In the genomic region with DNA sequence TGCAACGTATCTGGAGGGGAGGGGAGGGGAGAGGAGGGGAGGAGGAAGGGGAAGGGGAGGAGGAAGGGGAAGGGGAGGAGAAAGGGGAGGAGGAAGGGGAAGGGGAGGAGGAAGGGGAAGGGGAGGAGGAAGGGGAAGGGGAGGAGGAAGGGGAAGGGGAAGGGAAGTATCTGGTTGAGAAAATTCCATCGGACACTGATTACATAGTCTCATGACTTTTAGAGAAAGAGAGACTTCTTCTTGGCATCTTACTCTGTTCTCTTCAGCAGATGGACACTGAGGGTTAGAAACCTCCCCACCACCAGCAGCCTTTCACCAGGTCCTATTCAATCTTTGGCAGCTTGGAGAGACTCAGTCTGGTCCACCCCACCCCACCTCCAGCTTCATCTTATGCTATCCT, we compare ENCODE assay signal across 30 cellular contexts.
DNase-seq lines count a peak whose midpoint lies in the region; TF ChIP-seq lines count a peak whose summit lies in the region.
"Had no signal": no experiment of that assay in that cellular context is flagged by ENCODE, and none has a peak within 500 bp of the region (broad histone marks: within the 10 kb centered on the region; RNA-seq: fewer than 3 reads in every experiment).

No MANE protein-coding gene starts in this region.

- H3K9me3 ChIP-seq in GM23248 (ENCODE audit: low read depth) (no peaks in the 10 kb centered on the region), breast epithelium (no peaks in the 10 kb centered on the region), stomach smooth muscle (ENCODE audit: control insufficient read depth in 2 of 2, low read length in 2 of 2) (no peaks in the 10 kb centered on the region), Caco-2 (no peaks in the 10 kb centered on the region)
- H3K9me3 ChIP-seq: colonic mucosa, left lung, spleen had no signal

- DNase-seq in GM23248 (no peak), breast epithelium (ENCODE audit: low spot score in 2 of 2) (no peak), OCI-M2 (lab: John Stamatoyannopoulos, UW; ENCODE audit: unreplicated experiment) (no peak), Caco-2 (no peak), dermis blood vessel endothelial cell (no peak), ecto neural progenitor cell (ENCODE audit: low spot score) (no peak)
- DNase-seq: activated CD4-positive, alpha-beta T cell treated with anti-CD3 and anti-CD28 coated beads for 1 hour; activated CD8-positive, alpha-beta T cell treated with anti-CD3 and anti-CD28 coated beads for 36 hours; AML-193; amygdala; CD8-positive, alpha-beta T cell; colonic mucosa; DMS153; endodermal cell; GOT3; immature natural killer cell; left lung; naive B cell; NCI-H1048; NCI-H187 treated with DMSO at 0.1 percent for 48 hours; NCI-H524; occipital lobe; spleen had no signal

- TF ChIP-seq CTCF in breast epithelium (IDR thresholded peaks at IDR 0.05), result no peak
- no peak for TF ChIP-seq CTCF in nephron (IDR thresholded peaks at IDR 0.05; ENCODE audit: unreplicated experiment in 3 of 3)
- TF ChIP-seq CTCF in Caco-2 (IDR thresholded peaks at IDR 0.05; ENCODE audit: insufficient read depth in 1 of 2, low read depth in 1 of 2, low read length in 1 of 2, severe bottlenecking in 1 of 2, unreplicated experiment in 1 of 2), result no peak

- peaks cover 4% of the 10 kb centered on the region for H3K27me3 Mint-ChIP-seq in nephron (ENCODE audit: low read depth)
- H3K27me3 Mint-ChIP-seq in Caco-2 (ENCODE audit: insufficient read depth, unreplicated experiment), result no peaks in the 10 kb centered on the region
- H3K27me3 Mint-ChIP-seq: activated naive CD4-positive, alpha-beta T cell treated with anti-CD3 and anti-CD28 coated beads, Interleukin-2, amount 50 U/mL, for 24 hours had no signal

- H3K9ac ChIP-seq in GM23248 (peak overlapping the region; percentile 7; the same call in 1 of the 2 replicates), stomach smooth muscle (ENCODE audit: low read length in 2 of 2) (no peak overlapping the region)

- peak overlapping the region; percentile 32 for H3K4me2 ChIP-seq in GM23248 (ENCODE audit: unreplicated experiment)

- peaks cover 48% of the 10 kb centered on the region for H3F3A ChIP-seq in GM23248 (ENCODE audit: insufficient read depth)

- in situ Hi-C loops in GM23248 (cut with MboI), result no loop called here

- H2AFZ ChIP-seq in GM23248, result peak overlapping the region; percentile 53

- intact Hi-C loops in breast epithelium (cut with DNase I; ENCODE audit: low total_unique reads), result no loop called here
- intact Hi-C loops in Caco-2 (cut with micrococcal nuclease; ENCODE audit: unreplicated experiment), result no loop called here

- WGBS in GM23248 (ENCODE audit: low coverage in 1 of 2, low lambda C conversion rate in 2 of 2, missing lambda C conversion rate in 2 of 2), 2 experiments, result 24 to 25% methylated on average over 1 to 2 of the region's 2 CpGs

- TF ChIP-seq POLR2A in breast epithelium (IDR thresholded peaks at IDR 0.05), result no peak

- H3K36me3 Mint-ChIP-seq in nephron (ENCODE audit: low read depth) (no peaks in the 10 kb centered on the region), Caco-2 (ENCODE audit: insufficient read depth, unreplicated experiment) (no peaks in the 10 kb centered on the region)
- H3K36me3 Mint-ChIP-seq: activated naive CD4-positive, alpha-beta T cell treated with anti-CD3 and anti-CD28 coated beads, Interleukin-2, amount 50 U/mL, for 24 hours; CD8-positive, alpha-beta T cell; immature natural killer cell; naive B cell had no signal

- H3K27ac ChIP-seq in GM23248 (peak overlapping the region; percentile 71), breast epithelium (peak overlapping the region; percentile 89 to 94), stomach smooth muscle (ENCODE audit: low read length) (peak overlapping the region; percentile 18)
- H3K27ac ChIP-seq: cardiac muscle cell, colonic mucosa, left lung, SK-N-MC had no signal

- BruUV-seq in Caco-2 (replicated peaks; lab: Mats Ljungman, UMichigan), result no TSS peak

- H3K36me3 ChIP-seq in GM23248 (ENCODE audit: low read depth) (no peaks in the 10 kb centered on the region), breast epithelium (no peaks in the 10 kb centered on the region), stomach smooth muscle (ENCODE audit: control insufficient read depth in 2 of 2, insufficient read depth in 2 of 2, low read length in 2 of 2) (no peaks in the 10 kb centered on the region), Caco-2 (ENCODE audit: control insufficient read depth, insufficient read depth, low read length) (no peaks in the 10 kb centered on the region)
- H3K36me3 ChIP-seq: cardiac muscle cell, colonic mucosa, left lung, spleen had no signal

- H3K79me2 ChIP-seq in GM23248 (ENCODE audit: insufficient read depth), result no peaks in the 10 kb centered on the region

- H3K4me1 Mint-ChIP-seq in nephron (peaks cover 48% of the 10 kb centered on the region), Caco-2 (ENCODE audit: low read depth, unreplicated experiment) (no peaks in the 10 kb centered on the region)
- H3K4me1 Mint-ChIP-seq: activated naive CD4-positive, alpha-beta T cell treated with anti-CD3 and anti-CD28 coated beads, Interleukin-2, amount 50 U/mL, for 24 hours; immature natural killer cell; naive B cell had no signal

- no peaks in the 10 kb centered on the region for H4K20me1 ChIP-seq in GM23248 (ENCODE audit: insufficient read depth)

- CTCF ChIA-PET in Caco-2 (lab: Charles Lee), result no interaction called here

- H3K4me3 Mint-ChIP-seq in nephron, result no peak overlapping the region
- no peak overlapping the region for H3K4me3 Mint-ChIP-seq in Caco-2 (ENCODE audit: unreplicated experiment)
- H3K4me3 Mint-ChIP-seq: activated CD8-positive, alpha-beta T cell treated with anti-CD3 and anti-CD28 coated beads for 36 hours; activated naive CD4-positive, alpha-beta T cell treated with anti-CD3 and anti-CD28 coated beads, Interleukin-2, amount 50 U/mL, for 24 hours; CD8-positive, alpha-beta T cell; endodermal cell; immature natural killer cell; T-helper 1 cell treated with Interleukin-12 subunit alpha and Interleukin-12 subunit beta and Interleukin-4 antibody, amounts not matched to agents 30 μg/mL and 1 μg/mL, for 36 hours had no signal

- peak overlapping the region in 2 of 3 experiments; percentile 26 to 75 for H3K27ac Mint-ChIP-seq in nephron
- no peak overlapping the region for H3K27ac Mint-ChIP-seq in Caco-2 (ENCODE audit: unreplicated experiment)
- H3K27ac Mint-ChIP-seq: activated CD8-positive, alpha-beta T cell treated with anti-CD3 and anti-CD28 coated beads for 36 hours; activated naive CD4-positive, alpha-beta T cell treated with anti-CD3 and anti-CD28 coated beads, Interleukin-2, amount 50 U/mL, for 24 hours; activated T-helper 2 cell treated with anti-CD3 and anti-CD28 coated beads, Interferon-gamma antibody, Interleukin-2, Interleukin-4, amounts not matched to agents 10 μg/mL and 5 μg/mL and 100 μg/mL, durations not matched to agents 14 hours and 24 hours and 36 hours; CD8-positive, alpha-beta T cell; endodermal cell; immature natural killer cell; naive B cell; T-helper 1 cell treated with Interleukin-12 subunit alpha and Interleukin-12 subunit beta and Interleukin-4 antibody, amounts not matched to agents 30 μg/mL and 1 μg/mL, for 36 hours had no signal

- H3K9me2 ChIP-seq in GM23248 (ENCODE audit: insufficient read depth), result no peaks in the 10 kb centered on the region

- POLR2A ChIA-PET in Caco-2 (lab: Charles Lee), result no interaction called here

- H3K4me1 ChIP-seq in GM23248 (ENCODE audit: insufficient read depth) (peaks cover 42% of the 10 kb centered on the region), breast epithelium (peaks cover 0 to 10% of the 10 kb centered on the region in 2 donors), stomach smooth muscle (ENCODE audit: control insufficient read depth, insufficient read depth, low read length) (peaks cover 13% of the 10 kb centered on the region), Caco-2 (no peaks in the 10 kb centered on the region)
- H3K4me1 ChIP-seq: colonic mucosa had no signal

- H3K4me3 ChIP-seq in GM23248, result no peak overlapping the region
- H3K4me3 ChIP-seq in breast epithelium, result no peak overlapping the region
- H3K4me3 ChIP-seq in stomach smooth muscle (ENCODE audit: low read length in 2 of 2), result no peak overlapping the region
- no peak overlapping the region for H3K4me3 ChIP-seq in Caco-2 (ENCODE audit: low read depth, low read length)
- H3K4me3 ChIP-seq: cardiac muscle cell, colonic mucosa, left lung, SK-N-MC, spleen had no signal

- H3K27me3 ChIP-seq in GM23248 (replicated peaks; ENCODE audit: insufficient read depth) (no peaks in the 10 kb centered on the region), breast epithelium (no peaks in the 10 kb centered on the region), stomach smooth muscle (ENCODE audit: control insufficient read depth in 1 of 2, insufficient read depth in 2 of 2, low read length in 2 of 2) (no peaks in the 10 kb centered on the region), Caco-2 (replicated peaks; ENCODE audit: control insufficient read depth, insufficient read depth, low read length) (peaks cover 1% of the 10 kb centered on the region; the same call in 1 of the 2 replicates)
- H3K27me3 ChIP-seq: cardiac muscle cell, colonic mucosa, left lung had no signal

- H3K9me3 Mint-ChIP-seq in nephron, result no peaks in the 10 kb centered on the region
- H3K9me3 Mint-ChIP-seq in Caco-2 (ENCODE audit: unreplicated experiment), result no peaks in the 10 kb centered on the region
- H3K9me3 Mint-ChIP-seq: activated CD8-positive, alpha-beta T cell treated with anti-CD3 and anti-CD28 coated beads for 36 hours; activated naive CD4-positive, alpha-beta T cell treated with anti-CD3 and anti-CD28 coated beads, Interleukin-2, amount 50 U/mL, for 24 hours; activated T-helper 2 cell treated with anti-CD3 and anti-CD28 coated beads, Interferon-gamma antibody, Interleukin-2, Interleukin-4, amounts not matched to agents 10 μg/mL and 5 μg/mL and 100 μg/mL, durations not matched to agents 14 hours and 24 hours and 36 hours; CD8-positive, alpha-beta T cell; endodermal cell; immature natural killer cell; T-helper 1 cell treated with Interleukin-12 subunit alpha and Interleukin-12 subunit beta and Interleukin-4 antibody, amounts not matched to agents 30 μg/mL and 1 μg/mL, for 36 hours had no signal

Comparison
In these comparisons a context has a peak if more than half of its experiments do, and no peak if none do; other contexts are left out.
1. H3K27ac ChIP-seq: peak in every context shown above with its lines; median percentile 92 in breast epithelium; 71 in GM23248; 18 in stomach smooth muscle.